Comparison of ENCODE assay signal across 7 cellular contexts in the genomic region with DNA sequence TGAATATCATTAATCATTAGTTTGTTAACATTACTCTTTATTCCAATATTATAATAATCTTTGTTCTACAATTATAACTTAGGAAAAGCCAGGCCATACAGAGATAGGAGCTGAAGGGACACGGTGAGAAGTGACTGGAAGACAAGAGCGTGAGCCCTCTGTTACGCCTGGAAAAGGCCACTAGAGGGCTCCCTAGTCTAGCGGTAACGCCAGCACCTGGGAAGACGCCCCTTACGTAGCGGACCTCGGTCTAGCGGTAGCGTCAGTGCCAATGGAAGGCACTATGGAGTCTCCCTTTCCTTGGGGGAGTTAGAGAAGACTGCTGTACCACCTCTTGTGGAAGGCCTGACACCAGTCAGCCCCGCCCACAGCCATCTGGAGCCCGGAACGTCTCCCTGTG.
DNase-seq lines count a peak whose midpoint lies in the region; ATAC-seq, FAIRE-seq and TF ChIP-seq lines count a peak whose summit lies in the region.
"Not testable (repeated sequence)": the region's sequence is repeated elsewhere in the genome, so short reads cannot be mapped to it uniquely, and the experiment has no call there.

No MANE protein-coding gene starts in this region.

- ATAC-seq in GM18868 (IDR thresholded peaks at IDR 0.05; ENCODE audit: unreplicated experiment) (peak; percentile 69), HCT116 (peak; percentile 99), HG03342 (IDR thresholded peaks at IDR 0.05; ENCODE audit: unreplicated experiment) (peak; percentile 44), activated B cell treated with CpG ODN at 0.5 μM for 24 hours (ENCODE audit: low read depth) (peak; percentile 71), body of pancreas (peak; percentile 98), left lobe of liver (peak; percentile 91), pancreas (peak; percentile 95 to 99 (median 98))

- not testable (repeated sequence) for H4K20me1 ChIP-seq in HCT116 (ENCODE audit: insufficient read depth)

- POLR2A ChIA-PET in HCT116 (lab: Charles Lee); activated B cell treated with CpG ODN at 0.5 μM for 24 hours (lab: Charles Lee): not testable (repeated sequence)

- H3K4me3 Mint-ChIP-seq in activated B cell treated with CpG ODN at 0.5 μM for 24 hours: not testable (repeated sequence)

- H3K4me1 ChIP-seq in HCT116 (ENCODE audit: control insufficient read depth in 1 of 2, insufficient read depth in 2 of 2, low read length in 2 of 2); body of pancreas; pancreas: not testable (repeated sequence)

- not testable (repeated sequence) for H3K4me3 ChIP-seq in HCT116 (replicated peaks in 1 of 2; ENCODE audit: low read depth in 1 of 2, low read length in 2 of 2); body of pancreas; pancreas

- not testable (repeated sequence) for TF ChIP-seq CTCF in HCT116 (IDR thresholded peaks at IDR 0.05 in 2 of 3, conservative IDR thresholded peaks at IDR 0.05 in 1 of 3; ENCODE audit: borderline replicate concordance in 1 of 3, insufficient read depth in 1 of 3, low read depth in 2 of 3, low read length in 2 of 3); activated B cell treated with CpG ODN at 0.5 μM for 24 hours (IDR thresholded peaks at IDR 0.05); body of pancreas (IDR thresholded peaks at IDR 0.05); pancreas (IDR thresholded peaks at IDR 0.05)

- not testable (repeated sequence) for TF ChIP-seq RAD21 in HCT116 (IDR thresholded peaks at IDR 0.05; ENCODE audit: low read depth)

- BruUV-seq in HCT116 (replicated peaks; lab: Mats Ljungman, UMichigan): not testable (repeated sequence)

- not testable (repeated sequence) for H3K27ac ChIP-seq in HCT116 (ENCODE audit: low read depth, low read length); body of pancreas; pancreas

- not testable (repeated sequence) for H3K36me3 ChIP-seq in HCT116 (ENCODE audit: control insufficient read depth in 1 of 2, insufficient read depth in 2 of 2, low read length in 2 of 2); body of pancreas (replicated peaks in 1 of 2; ENCODE audit: insufficient read depth in 1 of 2, low read depth in 2 of 2); pancreas

- DNase-seq in HCT116 (ENCODE audit: low read depth, low spot score); activated B cell treated with CpG ODN at 0.5 μM for 24 hours; body of pancreas; left lobe of liver (ENCODE audit: low spot score); pancreas: not testable (repeated sequence)

- not testable (repeated sequence) for H3K4me2 ChIP-seq in HCT116 (ENCODE audit: low read length)

- no CpG with 5 or more reads among the region's 14 CpGs for WGBS in body of pancreas, 2 donors
- WGBS in pancreas, 2 donors: no CpG with 5 or more reads among the region's 14 CpGs

- not testable (repeated sequence) for TF ChIP-seq POLR2A in HCT116 (IDR thresholded peaks at IDR 0.05; ENCODE audit: borderline replicate concordance, extremely low read depth, insufficient read depth, insufficient read length); body of pancreas (IDR thresholded peaks at IDR 0.05)

- H3K36me3 Mint-ChIP-seq in activated B cell treated with CpG ODN at 0.5 μM for 24 hours (ENCODE audit: low read depth): not testable (repeated sequence)

- H3K27ac Mint-ChIP-seq in activated B cell treated with CpG ODN at 0.5 μM for 24 hours: not testable (repeated sequence)

- not testable (repeated sequence) for H3K79me2 ChIP-seq in HCT116 (ENCODE audit: insufficient read depth, low read length)

- not testable (repeated sequence) for H3K27me3 ChIP-seq in HCT116 (ENCODE audit: insufficient read depth, low read length); body of pancreas; pancreas

- CTCF ChIA-PET in HCT116 (lab: Charles Lee); activated B cell treated with CpG ODN at 0.5 μM for 24 hours (lab: Charles Lee): not testable (repeated sequence)

- H3K9me3 Mint-ChIP-seq in activated B cell treated with CpG ODN at 0.5 μM for 24 hours: not testable (repeated sequence)

- H3K9me3 ChIP-seq in HCT116 (ENCODE audit: control insufficient read depth in 1 of 2, insufficient read depth in 1 of 2, low read depth in 1 of 2, low read length in 2 of 2); body of pancreas; pancreas: not testable (repeated sequence)

- not testable (repeated sequence) for H3K9me2 ChIP-seq in HCT116 (ENCODE audit: insufficient read depth)

- RAD21 ChIA-PET in HCT116 (lab: Charles Lee; ENCODE audit: low non-redundant PET in 1 of 2, low total read pairs in 2 of 2, uncharacterized antibody in 2 of 2, unreplicated experiment in 2 of 2): not testable (repeated sequence)

- intact Hi-C loops in HCT116 (cut with micrococcal nuclease); activated B cell treated with CpG ODN at 0.5 μM for 24 hours (cut with micrococcal nuclease); body of pancreas (cut with DNase I); pancreas (cut with DNase I): not testable (repeated sequence)

- H3K4me1 Mint-ChIP-seq in activated B cell treated with CpG ODN at 0.5 μM for 24 hours: not testable (repeated sequence)

- not testable (repeated sequence) for H3K9ac ChIP-seq in HCT116 (ENCODE audit: low read length)

- not testable (repeated sequence) for H3K27me3 Mint-ChIP-seq in activated B cell treated with CpG ODN at 0.5 μM for 24 hours

- FAIRE-seq in pancreas (lab: Jason Lieb, UNC): not testable (repeated sequence)

- not testable (repeated sequence) for H2AFZ ChIP-seq in HCT116 (ENCODE audit: low read depth, low read length, poor library complexity, severe bottlenecking)

Comparison
In these comparisons a context has a peak if more than half of its experiments do, and no peak if none do; other contexts are left out.
1. ATAC-seq: peak in every context shown above with its lines; median percentile 99 in HCT116; 98 in body of pancreas; 98 in pancreas; 91 in left lobe of liver; 71 in activated B cell treated with CpG ODN at 0.5 μM for 24 hours; 69 in GM18868; 44 in HG03342.